ENCODE assay signal across 9 cellular contexts in the genomic region with DNA sequence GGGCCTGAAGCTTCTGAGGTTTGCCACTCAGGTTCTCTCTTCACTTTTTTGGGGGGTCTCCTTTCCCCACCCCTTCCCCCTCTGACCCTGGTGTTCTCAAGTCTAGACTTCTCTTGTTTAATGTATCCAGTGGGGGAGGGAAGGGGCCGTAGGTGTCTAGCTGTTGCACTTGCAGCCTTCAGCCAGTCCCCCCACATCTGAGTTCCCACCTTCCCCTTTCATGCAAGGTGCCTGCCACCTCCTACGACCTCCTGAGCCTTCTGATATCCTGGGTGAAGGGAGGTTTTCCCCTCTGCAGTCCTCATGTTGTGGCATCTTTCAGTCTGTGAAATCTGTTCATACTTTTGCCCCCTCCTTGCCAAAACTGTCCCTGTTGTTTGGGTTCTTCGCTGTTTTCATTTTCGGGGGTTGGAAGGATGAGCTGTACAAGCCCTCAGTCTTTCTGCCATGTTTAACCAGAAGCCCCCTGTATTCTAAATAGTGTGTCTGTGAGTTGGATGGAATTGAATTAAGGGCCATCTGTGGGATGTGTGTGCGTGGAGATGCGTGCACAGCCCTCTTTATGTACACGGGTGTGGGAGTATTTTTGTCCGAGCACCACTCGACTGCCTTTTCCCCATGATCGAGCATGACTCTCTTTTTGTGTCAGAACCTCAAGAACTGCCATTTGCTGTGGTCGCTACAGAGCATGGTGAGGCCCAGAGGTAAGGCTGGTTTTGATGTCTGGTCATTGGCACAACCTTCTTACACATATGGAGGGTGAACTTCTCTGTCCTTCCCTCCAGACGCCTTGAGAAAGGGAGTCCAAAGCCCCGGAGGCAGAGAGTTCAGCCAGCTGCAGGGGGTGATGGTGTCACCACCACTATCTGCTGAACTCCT. TPM values are rescaled to one million over a fixed set of nuclear protein-coding genes. Genes with fewer than 3 reads are reported as not detected.
A peak's percentile ranks its signal among the peaks of the same experiment; 100 is the strongest.
DNase-seq lines count a peak whose midpoint lies in the region; ATAC-seq and TF ChIP-seq lines count a peak whose summit lies in the region.
"Had no signal": no experiment of that assay in that cellular context is flagged by ENCODE, and none has a peak within 500 bp of the region (broad histone marks: within the 10 kb centered on the region; RNA-seq: fewer than 3 reads in every experiment).

No MANE protein-coding gene starts in this region.

- TF ChIP-seq CTCF in right atrium auricular region (IDR thresholded peaks at IDR 0.05): no peak

- no peaks in the 10 kb centered on the region for H3K27me3 ChIP-seq in right atrium auricular region
- no peaks in the 10 kb centered on the region for H3K27me3 ChIP-seq in muscle layer of duodenum (ENCODE audit: low read depth, low read length)

- peak overlapping the region; percentile 19 to 52 for H3K27ac ChIP-seq in right atrium auricular region
- H3K27ac ChIP-seq in muscle layer of duodenum (ENCODE audit: low read length): peak overlapping the region; percentile 5

- H3K4me1 Mint-ChIP-seq in activated naive CD8-positive, alpha-beta T cell treated with anti-CD3 and anti-CD28 coated beads, Interleukin-2, amount 10 ng/mL, durations not matched to agents 7 days and 5 days: peaks cover 74% of the 10 kb centered on the region

- no peak overlapping the region for H3K4me3 ChIP-seq in right atrium auricular region
- H3K4me3 ChIP-seq in muscle layer of duodenum (ENCODE audit: low read depth in 1 of 2, low read length in 2 of 2): no peak overlapping the region

- no peaks in the 10 kb centered on the region for H3K27me3 Mint-ChIP-seq in activated naive CD8-positive, alpha-beta T cell treated with anti-CD3 and anti-CD28 coated beads, Interleukin-2, amount 10 ng/mL, durations not matched to agents 7 days and 5 days

- ATAC-seq in left cardiac atrium (no peak), HG03565 (IDR thresholded peaks at IDR 0.05; ENCODE audit: unreplicated experiment) (no peak), esophagus mucosa (no peak)
- ATAC-seq in activated naive CD8-positive, alpha-beta T cell treated with anti-CD3 and anti-CD28 coated beads, Interleukin-2, amount 10 ng/mL, durations not matched to agents 7 days and 5 days (ENCODE audit: low read depth): peak; percentile 28

- POLR2A ChIA-PET in activated naive CD8-positive, alpha-beta T cell treated with anti-CD3 and anti-CD28 coated beads, Interleukin-2, amount 10 ng/mL, durations not matched to agents 7 days and 5 days (lab: Charles Lee): interaction anchor here (0.7 to 3.5 kb wide), 3 partner anchors 11 to 20 kb away, joined by 3 to 38 read pairs (median 12); no protein-coding TSS in a partner anchor

- peaks cover 3% of the 10 kb centered on the region for H3K9me3 Mint-ChIP-seq in activated naive CD8-positive, alpha-beta T cell treated with anti-CD3 and anti-CD28 coated beads, Interleukin-2, amount 10 ng/mL, durations not matched to agents 7 days and 5 days

- intact Hi-C loops in left cardiac atrium (cut with DNase I): no loop called here

- peaks cover 27% of the 10 kb centered on the region for H3K36me3 Mint-ChIP-seq in activated naive CD8-positive, alpha-beta T cell treated with anti-CD3 and anti-CD28 coated beads, Interleukin-2, amount 10 ng/mL, durations not matched to agents 7 days and 5 days

- H3K36me3 ChIP-seq in right atrium auricular region (no peaks in the 10 kb centered on the region), muscle layer of duodenum (ENCODE audit: control insufficient read depth in 1 of 2, insufficient read depth in 2 of 2, low read length in 2 of 2) (peaks cover 0 to 3% of the 10 kb centered on the region in 2 donors)

- H3K4me1 ChIP-seq in right atrium auricular region (peaks cover 0 to 89% of the 10 kb centered on the region in 2 donors), muscle layer of duodenum (ENCODE audit: control insufficient read depth in 1 of 2, insufficient read depth in 2 of 2, low read length in 2 of 2) (peaks cover 26 to 80% of the 10 kb centered on the region in 2 donors)

- H3K9me3 ChIP-seq in right atrium auricular region: no peaks in the 10 kb centered on the region
- H3K9me3 ChIP-seq in muscle layer of duodenum (ENCODE audit: control insufficient read depth in 1 of 2, low read length in 2 of 2): no peaks in the 10 kb centered on the region

- H3K27ac Mint-ChIP-seq in activated naive CD8-positive, alpha-beta T cell treated with anti-CD3 and anti-CD28 coated beads, Interleukin-2, amount 10 ng/mL, durations not matched to agents 7 days and 5 days: peak overlapping the region; percentile 78

- DNase-seq in right atrium auricular region (ENCODE audit: low spot score) (no peak), left cardiac atrium (no peak), COLO668 (lab: John Stamatoyannopoulos, UW; ENCODE audit: unreplicated experiment) (no peak), GOT3 (lab: John Stamatoyannopoulos, UW) (no peak)
- no peak for DNase-seq in activated naive CD8-positive, alpha-beta T cell treated with anti-CD3 and anti-CD28 coated beads, Interleukin-2, amount 10 ng/mL, durations not matched to agents 7 days and 5 days
- DNase-seq: GF-D8 had no signal

- H3K4me3 Mint-ChIP-seq in activated naive CD8-positive, alpha-beta T cell treated with anti-CD3 and anti-CD28 coated beads, Interleukin-2, amount 10 ng/mL, durations not matched to agents 7 days and 5 days: peak overlapping the region; percentile 80

RNA-seq across cellular contexts. Expression of a gene that starts 23.6 kb away (rescaled TPM):
- total RNA-seq in right atrium auricular region (100 to 1,000 TPM in 1 of 2 donors, 10 to 100 TPM in 1; 76.7 to 120 TPM), left cardiac atrium (100 to 1,000 TPM; 136 to 155 TPM), esophagus mucosa (82.9 TPM)
- 100 to 1,000 TPM; 300 to 309 TPM for total RNA-seq in activated naive CD8-positive, alpha-beta T cell treated with anti-CD3 and anti-CD28 coated beads, Interleukin-2, amount 10 ng/mL, durations not matched to agents 7 days and 5 days
